Comparison of ENCODE assay signal across 1 cellular context in genomic region chr3:35187908-35188307, GRCh38.
TF ChIP-seq lines count a peak whose summit lies in the region.

No MANE protein-coding gene starts in this region.

TF ChIP-seq in SK-N-SH treated with all-trans-retinoic acid at 6 μM for 48 hours, 23 proteins besides CTCF, POLR2A, EP300 and RAD21 (continued from another document):
- TF ChIP-seq, protein P1, sequence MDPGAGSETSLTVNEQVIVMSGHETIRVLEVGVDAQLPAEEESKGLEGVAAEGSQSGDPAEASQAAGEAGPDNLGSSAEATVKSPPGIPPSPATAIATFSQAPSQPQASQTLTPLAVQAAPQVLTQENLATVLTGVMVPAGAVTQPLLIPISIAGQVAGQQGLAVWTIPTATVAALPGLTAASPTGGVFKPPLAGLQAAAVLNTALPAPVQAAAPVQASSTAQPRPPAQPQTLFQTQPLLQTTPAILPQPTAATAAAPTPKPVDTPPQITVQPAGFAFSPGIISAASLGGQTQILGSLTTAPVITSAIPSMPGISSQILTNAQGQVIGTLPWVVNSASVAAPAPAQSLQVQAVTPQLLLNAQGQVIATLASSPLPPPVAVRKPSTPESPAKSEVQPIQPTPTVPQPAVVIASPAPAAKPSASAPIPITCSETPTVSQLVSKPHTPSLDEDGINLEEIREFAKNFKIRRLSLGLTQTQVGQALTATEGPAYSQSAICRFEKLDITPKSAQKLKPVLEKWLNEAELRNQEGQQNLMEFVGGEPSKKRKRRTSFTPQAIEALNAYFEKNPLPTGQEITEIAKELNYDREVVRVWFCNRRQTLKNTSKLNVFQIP (CRISPR knock-in tag; IDR thresholded peaks at IDR 0.05; ENCODE audit: borderline replicate concordance, low read depth): no peak
- TF ChIP-seq, protein P2, sequence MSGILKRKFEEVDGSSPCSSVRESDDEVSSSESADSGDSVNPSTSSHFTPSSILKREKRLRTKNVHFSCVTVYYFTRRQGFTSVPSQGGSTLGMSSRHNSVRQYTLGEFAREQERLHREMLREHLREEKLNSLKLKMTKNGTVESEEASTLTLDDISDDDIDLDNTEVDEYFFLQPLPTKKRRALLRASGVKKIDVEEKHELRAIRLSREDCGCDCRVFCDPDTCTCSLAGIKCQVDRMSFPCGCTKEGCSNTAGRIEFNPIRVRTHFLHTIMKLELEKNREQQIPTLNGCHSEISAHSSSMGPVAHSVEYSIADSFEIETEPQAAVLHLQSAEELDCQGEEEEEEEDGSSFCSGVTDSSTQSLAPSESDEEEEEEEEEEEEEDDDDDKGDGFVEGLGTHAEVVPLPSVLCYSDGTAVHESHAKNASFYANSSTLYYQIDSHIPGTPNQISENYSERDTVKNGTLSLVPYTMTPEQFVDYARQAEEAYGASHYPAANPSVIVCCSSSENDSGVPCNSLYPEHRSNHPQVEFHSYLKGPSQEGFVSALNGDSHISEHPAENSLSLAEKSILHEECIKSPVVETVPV (CRISPR knock-in tag; IDR thresholded peaks at IDR 0.05): no peak
- no peak for TF ChIP-seq TOX (CRISPR knock-in tag; IDR thresholded peaks at IDR 0.05; ENCODE audit: borderline replicate concordance)
- TF ChIP-seq, protein P3, sequence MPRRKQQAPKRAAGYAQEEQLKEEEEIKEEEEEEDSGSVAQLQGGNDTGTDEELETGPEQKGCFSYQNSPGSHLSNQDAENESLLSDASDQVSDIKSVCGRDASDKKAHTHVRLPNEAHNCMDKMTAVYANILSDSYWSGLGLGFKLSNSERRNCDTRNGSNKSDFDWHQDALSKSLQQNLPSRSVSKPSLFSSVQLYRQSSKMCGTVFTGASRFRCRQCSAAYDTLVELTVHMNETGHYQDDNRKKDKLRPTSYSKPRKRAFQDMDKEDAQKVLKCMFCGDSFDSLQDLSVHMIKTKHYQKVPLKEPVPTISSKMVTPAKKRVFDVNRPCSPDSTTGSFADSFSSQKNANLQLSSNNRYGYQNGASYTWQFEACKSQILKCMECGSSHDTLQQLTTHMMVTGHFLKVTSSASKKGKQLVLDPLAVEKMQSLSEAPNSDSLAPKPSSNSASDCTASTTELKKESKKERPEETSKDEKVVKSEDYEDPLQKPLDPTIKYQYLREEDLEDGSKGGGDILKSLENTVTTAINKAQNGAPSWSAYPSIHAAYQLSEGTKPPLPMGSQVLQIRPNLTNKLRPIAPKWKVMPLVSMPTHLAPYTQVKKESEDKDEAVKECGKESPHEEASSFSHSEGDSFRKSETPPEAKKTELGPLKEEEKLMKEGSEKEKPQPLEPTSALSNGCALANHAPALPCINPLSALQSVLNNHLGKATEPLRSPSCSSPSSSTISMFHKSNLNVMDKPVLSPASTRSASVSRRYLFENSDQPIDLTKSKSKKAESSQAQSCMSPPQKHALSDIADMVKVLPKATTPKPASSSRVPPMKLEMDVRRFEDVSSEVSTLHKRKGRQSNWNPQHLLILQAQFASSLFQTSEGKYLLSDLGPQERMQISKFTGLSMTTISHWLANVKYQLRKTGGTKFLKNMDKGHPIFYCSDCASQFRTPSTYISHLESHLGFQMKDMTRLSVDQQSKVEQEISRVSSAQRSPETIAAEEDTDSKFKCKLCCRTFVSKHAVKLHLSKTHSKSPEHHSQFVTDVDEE (CRISPR knock-in tag; IDR thresholded peaks at IDR 0.05): no peak
- TF ChIP-seq OSR1 (CRISPR knock-in tag; IDR thresholded peaks at IDR 0.05): no peak
- no peak for TF ChIP-seq BACH2 (CRISPR knock-in tag; IDR thresholded peaks at IDR 0.05; ENCODE audit: borderline replicate concordance)
- no peak for TF ChIP-seq RARB (CRISPR knock-in tag; IDR thresholded peaks at IDR 0.05)
- TF ChIP-seq CSDC2 (CRISPR knock-in tag; IDR thresholded peaks at IDR 0.05): no peak
- no peak for TF ChIP-seq GLIS3 (CRISPR knock-in tag; IDR thresholded peaks at IDR 0.05)
- TF ChIP-seq ESRRG (CRISPR knock-in tag; IDR thresholded peaks at IDR 0.05): no peak
